Comparison of ENCODE assay signal across 17 cellular contexts in genomic region chr16:82628741-82629140, GRCh38. TPM values are rescaled to one million over a fixed set of nuclear protein-coding genes. Genes with fewer than 3 reads are reported as not detected.
DNase-seq lines count a peak whose midpoint lies in the region; ATAC-seq, FAIRE-seq and TF ChIP-seq lines count a peak whose summit lies in the region.
"Had no signal": no experiment of that assay in that cellular context is flagged by ENCODE, and none has a peak within 500 bp of the region (broad histone marks: within the 10 kb centered on the region; RNA-seq: fewer than 3 reads in every experiment).

No MANE protein-coding gene starts in this region.

- peaks cover 20% of the 10 kb centered on the region for H3K9me1 ChIP-seq in IMR-90 (ENCODE audit: insufficient read depth, low read length)

- no peak overlapping the region for H3K27ac ChIP-seq in IMR-90 (ENCODE audit: insufficient read depth, low read length)
- H3K27ac ChIP-seq in coronary artery, result peak overlapping the region; percentile 87 to 88
- H3K27ac ChIP-seq in HepG2 (ENCODE audit: extremely low read length, insufficient read depth, low read length), result no peak overlapping the region
- H3K27ac ChIP-seq in subcutaneous abdominal adipose tissue (ENCODE audit: low read depth, low read length), result peak overlapping the region; percentile 84

- H2AK9ac ChIP-seq in IMR-90 (replicated peaks; ENCODE audit: low read depth, low read length, poor library complexity), result peak overlapping the region; percentile 92

- CTCF ChIA-PET in IMR-90 (lab: Yijun Ruan, JAX), result no interaction called here
- CTCF ChIA-PET in HepG2 (lab: Yijun Ruan, JAX; ENCODE audit: low intra/inter-chr PET ratio, low total read pairs), result no interaction called here

- no peak for ATAC-seq in IMR-90 (ENCODE audit: low read depth)
- ATAC-seq in HepG2, result no peak

- H2BK20ac ChIP-seq in IMR-90 (ENCODE audit: low read depth, low read length), result peak overlapping the region; percentile 71

- H3K18ac ChIP-seq in IMR-90 (ENCODE audit: low read depth, low read length), result peak overlapping the region; percentile 10; the same call in 1 of the 2 replicates

- peak overlapping the region; percentile 37; the same call in 1 of the 2 replicates for H3K56ac ChIP-seq in IMR-90 (ENCODE audit: extremely low read depth, insufficient read depth, low read length)

- H3K36me3 ChIP-seq in IMR-90 (ENCODE audit: control insufficient read depth, insufficient read depth, low read length) (no peaks in the 10 kb centered on the region), HepG2 (replicated peaks in 1 of 2; ENCODE audit: control insufficient read depth in 1 of 2, insufficient read depth in 2 of 2, low read length in 2 of 2) (no peaks in the 10 kb centered on the region), subcutaneous abdominal adipose tissue (ENCODE audit: control insufficient read depth in 5 of 5, insufficient read depth in 5 of 5, low read length in 5 of 5) (no peaks in the 10 kb centered on the region)
- H3K36me3 ChIP-seq: lower lobe of right lung, stomach had no signal

- H3K9ac ChIP-seq in IMR-90 (ENCODE audit: low read depth, low read length) (no peak overlapping the region), HepG2 (ENCODE audit: insufficient read depth, low read depth, low read length) (no peak overlapping the region), subcutaneous abdominal adipose tissue (ENCODE audit: low read length in 5 of 5) (peak overlapping the region in 2 of 5 donors; percentile 19 to 41)

- H3K27me3 ChIP-seq in IMR-90 (ENCODE audit: control insufficient read depth, insufficient read depth, low read length) (peaks cover 8% of the 10 kb centered on the region; the same call in 1 of the 2 replicates), HepG2 (ENCODE audit: control insufficient read depth in 1 of 2, insufficient read depth in 2 of 2, low read length in 2 of 2) (peaks cover 9 to 40% of the 10 kb centered on the region in 2 experiments; a peak in 4 of 5 replicates), subcutaneous abdominal adipose tissue (ENCODE audit: control insufficient read depth in 5 of 5, insufficient read depth in 4 of 5, low read length in 5 of 5) (peaks cover 17 to 49% (median 27%) of the 10 kb centered on the region in 5 donors)

- BruUV-seq in IMR-90 (replicated peaks; lab: Mats Ljungman, UMichigan) (no TSS peak), HepG2 (replicated peaks; lab: Mats Ljungman, UMichigan) (no TSS peak)

- no peaks in the 10 kb centered on the region for H3K9me3 ChIP-seq in IMR-90 (ENCODE audit: control insufficient read depth, insufficient read depth, low read length)
- H3K9me3 ChIP-seq in HepG2 (ENCODE audit: low read length), result no peaks in the 10 kb centered on the region
- H3K9me3 ChIP-seq in subcutaneous abdominal adipose tissue (ENCODE audit: control insufficient read depth in 5 of 5, low read length in 5 of 5), result no peaks in the 10 kb centered on the region
- H3K9me3 ChIP-seq: lower lobe of right lung, stomach had no signal

- H4K8ac ChIP-seq in IMR-90 (ENCODE audit: low read depth in 2 of 2, low read length in 2 of 2), result peak overlapping the region; percentile 9 to 72; a peak in 3 of 4 replicates

- H4K20me1 ChIP-seq in IMR-90 (ENCODE audit: insufficient read depth, low read length), result no peaks in the 10 kb centered on the region
- H4K20me1 ChIP-seq in HepG2 (ENCODE audit: insufficient read depth, low read length), result no peaks in the 10 kb centered on the region

- FAIRE-seq in HepG2 (lab: Jason Lieb, UNC), result no peak

- H2BK15ac ChIP-seq in IMR-90 (ENCODE audit: low read depth, low read length), result peak overlapping the region; percentile 1; the same call in 1 of the 3 replicates

- TF ChIP-seq POLR2A in IMR-90 (IDR thresholded peaks at IDR 0.05; ENCODE audit: low read depth, low read length) (no peak), HepG2 (IDR thresholded peaks at IDR 0.05; ENCODE audit: insufficient read depth in 1 of 2, low read depth in 2 of 2, low read length in 2 of 2) (no peak)

- H4K5ac ChIP-seq in IMR-90 (ENCODE audit: low read depth, low read length), result no peak overlapping the region

- peak overlapping the region; percentile 88 for H3K14ac ChIP-seq in IMR-90 (replicated peaks; ENCODE audit: low read depth, low read length)

- TF ChIP-seq CTCF in IMR-90 (conservative IDR thresholded peaks at IDR 0.05; ENCODE audit: low read depth, low read length), result no peak
- TF ChIP-seq CTCF in coronary artery (IDR thresholded peaks at IDR 0.05), result no peak
- no peak for TF ChIP-seq CTCF in HepG2 (CRISPR knock-in tag; IDR thresholded peaks at IDR 0.05)

- H3K4ac ChIP-seq in IMR-90 (ENCODE audit: low read depth, low read length), result peak overlapping the region; percentile 84

- intact Hi-C loops in IMR-90 (cut with micrococcal nuclease) (loop anchor here (10.0 kb wide), 2 partner anchors 364 to 726 kb away; no protein-coding TSS in a partner anchor), HepG2 (cut with micrococcal nuclease; ENCODE audit: unreplicated experiment) (no loop called here), posterior cingulate gyrus (cut with DNase I) (no loop called here)

- TF ChIP-seq RAD21 in IMR-90 (IDR thresholded peaks at IDR 0.05; ENCODE audit: low read length), result no peak
- no peak for TF ChIP-seq RAD21 in HepG2 (CRISPR knock-in tag; IDR thresholded peaks at IDR 0.05)

- H3K4me1 ChIP-seq in IMR-90 (ENCODE audit: control insufficient read depth, insufficient read depth, low read length) (peaks cover 18% of the 10 kb centered on the region), HepG2 (ENCODE audit: insufficient read depth, low read length) (no peaks in the 10 kb centered on the region), subcutaneous abdominal adipose tissue (ENCODE audit: control insufficient read depth in 5 of 5, insufficient read depth in 5 of 5, low read length in 5 of 5) (peaks cover 0 to 47% (median 5%) of the 10 kb centered on the region in 5 donors)

- H3K23ac ChIP-seq in IMR-90 (ENCODE audit: low read depth, low read length), result peak overlapping the region; percentile 94

- POLR2A ChIA-PET in IMR-90 (lab: Charles Lee; ENCODE audit: unreplicated experiment), result no interaction called here
- POLR2A ChIA-PET in HepG2 (lab: Yijun Ruan, JAX), result no interaction called here

- peaks cover 33 to 51% of the 10 kb centered on the region in 2 experiments for H3K79me1 ChIP-seq in IMR-90 (ENCODE audit: low read depth in 1 of 2, low read length in 2 of 2)

- H2BK120ac ChIP-seq in IMR-90 (ENCODE audit: low read depth, low read length), result peak overlapping the region; percentile 65

- WGBS in IMR-90 (ENCODE audit: extremely low coverage in 2 of 2, insufficient read length in 1 of 2), 2 experiments, result 57% methylated on average over 1 of the region's 4 CpGs; no CpG with 5 or more reads in 1 of the 2 experiments
- WGBS in HepG2 (ENCODE audit: low lambda C conversion rate), result 17% methylated on average over 4 of the region's 4 CpGs

- in situ Hi-C loops in IMR-90 (cut with MboI; ENCODE audit: low sequenced_read_pairs) (loop anchor here (10.0 kb wide), 1 partner anchor 586 kb away; no protein-coding TSS in a partner anchor), HepG2 (cut with HindIII; ENCODE audit: extremely low pct_ligation_motif_present, low pct_unique_long_range_greater_than_20kb) (no loop called here)

- peak overlapping the region; percentile 39 for H4K91ac ChIP-seq in IMR-90 (ENCODE audit: insufficient read depth, low read depth, low read length)

- H3K4me3 ChIP-seq in IMR-90 (ENCODE audit: insufficient read depth, low read depth, low read length) (no peak overlapping the region), coronary artery (peak overlapping the region; percentile 80), HepG2 (replicated peaks in 1 of 3; ENCODE audit: insufficient read depth in 1 of 3, low read depth in 2 of 3, low read length in 3 of 3) (no peak overlapping the region), subcutaneous abdominal adipose tissue (ENCODE audit: low read depth in 1 of 5, low read length in 5 of 5) (peak overlapping the region in 3 of 5 donors; percentile 58 to 69 (median 66))

- H2AFZ ChIP-seq in IMR-90 (replicated peaks; ENCODE audit: low read length, poor library complexity) (peak overlapping the region; percentile 23), HepG2 (ENCODE audit: low read length) (no peak overlapping the region)

- DNase-seq in IMR-90 (no peak), coronary artery (ENCODE audit: low spot score) (no peak), HepG2 (ENCODE audit: low spot score) (no peak), LoVo (ENCODE audit: low spot score) (no peak), posterior cingulate gyrus (no peak), iPS-NIHi7 (ENCODE audit: extremely low spot score) (no peak), HuH-7.5 (ENCODE audit: low spot score) (no peak)
- DNase-seq: activated CD8-positive, alpha-beta memory T cell treated with anti-CD3 and anti-CD28 coated beads for 24 hours; activated naive CD4-positive, alpha-beta T cell treated with anti-CD3 and anti-CD28 coated beads, Interleukin-2, amount 50 U/mL, for 16 hours; CD8-positive, alpha-beta memory T cell; cortex of kidney; Karpas-422; lower lobe of right lung; NCI-H2107 had no signal

- H2AK5ac ChIP-seq in IMR-90 (ENCODE audit: low read depth, low read length), result peak overlapping the region; percentile 76

- peak overlapping the region; percentile 84 for H3K4me2 ChIP-seq in IMR-90 (ENCODE audit: low read depth, low read length)
- H3K4me2 ChIP-seq in HepG2 (ENCODE audit: low read depth, low read length), result no peak overlapping the region

- H2BK5ac ChIP-seq in IMR-90 (ENCODE audit: low read depth, low read length, poor library complexity, severe bottlenecking), result peak overlapping the region; percentile 6

- dilution Hi-C loops in IMR-90 (cut with HindIII; ENCODE audit: low sequenced_read_pairs, unreplicated experiment), result no loop called here

- TF ChIP-seq EP300 in HepG2 (IDR thresholded peaks at IDR 0.05; ENCODE audit: low read depth in 2 of 2, low read length in 2 of 2), result no peak
- no peak for TF ChIP-seq EP300 in HepG2 (CRISPR knock-in tag; IDR thresholded peaks at IDR 0.05; ENCODE audit: borderline replicate concordance)

- no peaks in the 10 kb centered on the region for H3K79me2 ChIP-seq in HepG2 (ENCODE audit: insufficient read depth, low read length)

RNA-seq across cellular contexts. Expression of gene CDH13, which starts 2.0 kb away (rescaled TPM):
- total RNA-seq in IMR-90 (2012; rRNA removed), result 45.8 and 74.7 TPM in 2 replicates
- 59.5 and 61.6 TPM in 2 replicates for polyA plus RNA-seq in IMR-90 (2012; rRNA removed)
- 45.8 and 46.1 TPM in 2 replicates for polyA plus RNA-seq in IMR-90 (2012; cell fraction: cytosol; rRNA removed)
- polyA plus RNA-seq in IMR-90 (2012; cell fraction: nucleus; rRNA removed; ENCODE audit: low replicate concordance), result 15.1 and 31.6 TPM in 2 replicates
- total RNA-seq in HepG2 (2016; rRNA removed; fragmentation: Illumina TruSeq; extraction: Trizol), result not detected in 2 replicates
- not detected in 2 replicates for total RNA-seq in HepG2 (2016; cell fraction: cytosol; rRNA removed; fragmentation: Illumina TruSeq; extraction: Trizol; ENCODE audit: low read depth)
- not detected in 2 replicates for total RNA-seq in HepG2 (2016; cell fraction: insoluble cytoplasmic fraction; rRNA removed; fragmentation: Illumina TruSeq; extraction: Trizol)
- not detected in 2 replicates for total RNA-seq in HepG2 (2016; cell fraction: membrane; rRNA removed; fragmentation: Illumina TruSeq; extraction: Trizol)
- total RNA-seq in HepG2 (2016; cell fraction: nucleus; rRNA removed; fragmentation: Illumina TruSeq; extraction: Trizol), result not detected in 2 replicates
- 0.01 TPM in 1 of 2 replicates, not detected in the other for polyA plus RNA-seq in HepG2 (2011; rRNA removed)
- polyA plus RNA-seq in HepG2 (2011; cell fraction: cytosol; rRNA removed), result not detected in 2 replicates
- not detected in 2 replicates for polyA plus RNA-seq in HepG2 (2011; cell fraction: nucleus; rRNA removed)
- polyA plus RNA-seq in HepG2 (2012), result 0.11 TPM in 1 of 2 replicates, not detected in the other
- not detected in 2 replicates for polyA plus RNA-seq in HepG2 (2016; cell fraction: cytosol; fragmentation: Illumina TruSeq; extraction: Trizol; ENCODE audit: low read depth)
- not detected in 2 replicates for polyA plus RNA-seq in HepG2 (2016; cell fraction: insoluble cytoplasmic fraction; fragmentation: Illumina TruSeq; extraction: Trizol; ENCODE audit: low read depth)
- polyA plus RNA-seq in HepG2 (2016; cell fraction: membrane; fragmentation: Illumina TruSeq; extraction: Trizol; ENCODE audit: low read depth), result not detected in 2 replicates
- polyA plus RNA-seq in HepG2 (2016; cell fraction: nucleus; fragmentation: Illumina TruSeq; extraction: Trizol; ENCODE audit: insufficient read depth, low read depth), result not detected in 2 replicates
- polyA minus RNA-seq in HepG2 (2011; rRNA and poly(A)+ RNA removed; ENCODE audit: low replicate concordance), result 0.02 and 1.6 TPM in 2 replicates
- not detected in 2 replicates for polyA minus RNA-seq in HepG2 (2011; cell fraction: cytosol; rRNA and poly(A)+ RNA removed)
- polyA minus RNA-seq in HepG2 (2011; cell fraction: nucleus; rRNA and poly(A)+ RNA removed), result 0.25 TPM in 1 of 2 replicates, not detected in the other
- total RNA-seq: CD8-positive, alpha-beta memory T cell; OCI-LY7 had no signal
- polyA plus RNA-seq: CD8-positive, alpha-beta memory T cell had no signal

Comparison
In these comparisons a context has a peak if more than half of its experiments do, and no peak if none do; other contexts are left out.
1. H3K27ac ChIP-seq: peak in coronary artery (2 of 2) and subcutaneous abdominal adipose tissue (single experiment); none in IMR-90 (single experiment) and HepG2 (single experiment).
2. H3K4me3 ChIP-seq: peak in coronary artery (single experiment) and subcutaneous abdominal adipose tissue (3 of 5); none in IMR-90 (single experiment) and HepG2 (0 of 3).
3. RNA of gene CDH13, which starts 2.0 kb away (total RNA-seq): 45.8 to 74.7 TPM in IMR-90; not detected in HepG2; every median in the first group is over 10 times any median in the second.